In the genomic region with DNA sequence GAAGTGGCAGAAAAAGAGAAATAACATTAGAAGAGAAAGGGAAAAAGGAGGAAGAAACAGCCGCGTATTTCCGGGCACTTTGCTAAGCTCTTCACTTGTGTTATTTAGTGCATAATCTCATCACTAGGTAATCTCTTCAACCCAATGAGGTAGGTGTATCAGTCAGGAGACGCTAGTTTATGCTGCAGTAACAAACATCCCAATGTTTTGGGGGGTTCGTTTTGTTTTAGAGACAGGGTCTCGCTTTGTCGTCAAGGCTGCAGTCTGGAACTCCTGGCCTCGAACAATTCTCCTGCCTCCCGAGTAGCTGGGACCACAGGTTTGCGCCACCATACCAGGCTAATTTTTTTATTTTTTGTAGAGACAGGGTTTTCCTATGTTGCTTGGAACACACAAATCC, we compare ENCODE assay signal across 2 cellular contexts.
TF ChIP-seq lines count a peak whose summit lies in the region.

No MANE protein-coding gene starts in this region.

TF ChIP-seq in HepG2, 621 proteins besides CTCF, POLR2A, EP300 and RAD21:
- TF ChIP-seq RBAK (CRISPR knock-in tag; IDR thresholded peaks at IDR 0.05), result peak; percentile 96
- no peak for TF ChIP-seq MYC (CRISPR knock-in tag; IDR thresholded peaks at IDR 0.05; ENCODE audit: borderline replicate concordance)
- no peak for TF ChIP-seq SKI (IDR thresholded peaks at IDR 0.05; ENCODE audit: partially characterized antibody)
- TF ChIP-seq NFYB (CRISPR knock-in tag; IDR thresholded peaks at IDR 0.05), result no peak
- peak; percentile 93 for TF ChIP-seq ZNF12 (CRISPR knock-in tag; IDR thresholded peaks at IDR 0.05)

TF ChIP-seq in K562, 482 proteins besides CTCF, POLR2A, EP300 and RAD21:
- TF ChIP-seq MTA3 (IDR thresholded peaks at IDR 0.05; ENCODE audit: borderline replicate concordance) (no peak), MAFG (tag; conservative IDR thresholded peaks at IDR 0.05) (no peak), RBM25 (IDR thresholded peaks at IDR 0.05; ENCODE audit: low read depth, low read length, severe bottlenecking) (peak; percentile 29), FUS (optimal IDR thresholded peaks at IDR 0.05; ENCODE audit: low read depth, low read length) (no peak), YBX1 (IDR thresholded peaks at IDR 0.05) (no peak), RBM39 (optimal IDR thresholded peaks at IDR 0.05; ENCODE audit: low read depth, low read length) (no peak), RFX1 (IDR thresholded peaks at IDR 0.05) (no peak), PHF20 (IDR thresholded peaks at IDR 0.05; ENCODE audit: partially characterized antibody) (no peak), ZNF444 (CRISPR knock-in tag; IDR thresholded peaks at IDR 0.05) (no peak), NR4A1 (CRISPR knock-in tag; IDR thresholded peaks at IDR 0.05) (no peak), NR4A1 (tag; IDR thresholded peaks at IDR 0.05) (no peak), ESRRA (IDR thresholded peaks at IDR 0.05; ENCODE audit: borderline replicate concordance, low read depth) (no peak), ZNF12 (CRISPR knock-in tag; IDR thresholded peaks at IDR 0.05) (peak; percentile 91), IRF1 (CRISPR knock-in tag; IDR thresholded peaks at IDR 0.05; ENCODE audit: borderline replicate concordance) (no peak), ZBED1 (IDR thresholded peaks at IDR 0.05) (no peak), STAT5A (IDR thresholded peaks at IDR 0.05; ENCODE audit: borderline replicate concordance, low read length) (no peak), BCOR (IDR thresholded peaks at IDR 0.05) (0 out of 2 replicates have a peak, but pooled peaks have one; percentile 27), POLR2AphosphoS2 (IDR thresholded peaks at IDR 0.05; ENCODE audit: low read length) (no peak), POLR2H (tag; IDR thresholded peaks at IDR 0.05; ENCODE audit: low read depth) (no peak), CBX3 (IDR thresholded peaks at IDR 0.05; ENCODE audit: borderline replicate concordance in 1 of 2, low read length in 2 of 2) (0 out of 3 replicates have a peak, but pooled peaks of 1 of the 2 experiments have one; percentile 38), KLF6 (CRISPR knock-in tag; IDR thresholded peaks at IDR 0.05; ENCODE audit: borderline replicate concordance) (no peak), PCBP1 (IDR thresholded peaks at IDR 0.05; ENCODE audit: low read depth, low read length, poor library complexity, severe bottlenecking) (no peak), ZNF282 (CRISPR knock-in tag; IDR thresholded peaks at IDR 0.05) (no peak), RBM34 (IDR thresholded peaks at IDR 0.05; ENCODE audit: borderline replicate concordance, insufficient read depth, low read length) (no peak), EHMT2 (IDR thresholded peaks at IDR 0.05) (no peak), ETV1 (tag; conservative IDR thresholded peaks at IDR 0.05; ENCODE audit: low read depth) (no peak), ILF3 (IDR thresholded peaks at IDR 0.05; ENCODE audit: borderline replicate concordance) (no peak)
- TF ChIP-seq, protein P1, sequence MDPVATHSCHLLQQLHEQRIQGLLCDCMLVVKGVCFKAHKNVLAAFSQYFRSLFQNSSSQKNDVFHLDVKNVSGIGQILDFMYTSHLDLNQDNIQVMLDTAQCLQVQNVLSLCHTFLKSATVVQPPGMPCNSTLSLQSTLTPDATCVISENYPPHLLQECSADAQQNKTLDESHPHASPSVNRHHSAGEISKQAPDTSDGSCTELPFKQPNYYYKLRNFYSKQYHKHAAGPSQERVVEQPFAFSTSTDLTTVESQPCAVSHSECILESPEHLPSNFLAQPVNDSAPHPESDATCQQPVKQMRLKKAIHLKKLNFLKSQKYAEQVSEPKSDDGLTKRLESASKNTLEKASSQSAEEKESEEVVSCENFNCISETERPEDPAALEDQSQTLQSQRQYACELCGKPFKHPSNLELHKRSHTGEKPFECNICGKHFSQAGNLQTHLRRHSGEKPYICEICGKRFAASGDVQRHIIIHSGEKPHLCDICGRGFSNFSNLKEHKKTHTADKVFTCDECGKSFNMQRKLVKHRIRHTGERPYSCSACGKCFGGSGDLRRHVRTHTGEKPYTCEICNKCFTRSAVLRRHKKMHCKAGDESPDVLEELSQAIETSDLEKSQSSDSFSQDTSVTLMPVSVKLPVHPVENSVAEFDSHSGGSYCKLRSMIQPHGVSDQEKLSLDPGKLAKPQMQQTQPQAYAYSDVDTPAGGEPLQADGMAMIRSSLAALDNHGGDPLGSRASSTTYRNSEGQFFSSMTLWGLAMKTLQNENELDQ (CRISPR knock-in tag; IDR thresholded peaks at IDR 0.05; ENCODE audit: borderline replicate concordance), result no peak
- TF ChIP-seq, protein P2, sequence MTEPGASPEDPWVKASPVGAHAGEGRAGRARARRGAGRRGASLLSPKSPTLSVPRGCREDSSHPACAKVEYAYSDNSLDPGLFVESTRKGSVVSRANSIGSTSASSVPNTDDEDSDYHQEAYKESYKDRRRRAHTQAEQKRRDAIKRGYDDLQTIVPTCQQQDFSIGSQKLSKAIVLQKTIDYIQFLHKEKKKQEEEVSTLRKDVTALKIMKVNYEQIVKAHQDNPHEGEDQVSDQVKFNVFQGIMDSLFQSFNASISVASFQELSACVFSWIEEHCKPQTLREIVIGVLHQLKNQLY (CRISPR knock-in tag; conservative IDR thresholded peaks at IDR 0.05), result no peak
